ENCODE assay signal across 18 cellular contexts in genomic region chr17:73423806-73424205, GRCh38.
A peak's percentile ranks its signal among the peaks of the same experiment; 100 is the strongest.
DNase-seq lines count a peak whose midpoint lies in the region; ATAC-seq and TF ChIP-seq lines count a peak whose summit lies in the region.
"Had no signal": no experiment of that assay in that cellular context is flagged by ENCODE, and none has a peak within 500 bp of the region (broad histone marks: within the 10 kb centered on the region; RNA-seq: fewer than 3 reads in every experiment).

No MANE protein-coding gene starts in this region.

- DNase-seq in Right ventricle myocardium superior (peak; percentile 10), heart left ventricle (no peak), NT2/D1 (ENCODE audit: low read depth, low spot score) (no peak), neural progenitor cell (ENCODE audit: low spot score) (no peak), upper lobe of right lung (no peak), RKO (ENCODE audit: low spot score) (no peak), HUDEP-2 (lab: John Stamatoyannopoulos, UW; ENCODE audit: unreplicated experiment in 76 of 76) (no peak)
- DNase-seq: AML-193; CD4-positive, alpha-beta memory T cell; DMS79 treated with DMSO at 0.1 percent for 48 hours; GF-D8; GM23248; HFFc6 had no signal

- no peak overlapping the region for H3K4me3 Mint-ChIP-seq in neural progenitor cell
- H3K4me3 Mint-ChIP-seq: CD14-positive monocyte; CD4-positive, alpha-beta memory T cell; HFFc6 had no signal

- TF ChIP-seq CTCF in heart left ventricle (IDR thresholded peaks at IDR 0.05), result no peak
- TF ChIP-seq CTCF in neural progenitor cell (IDR thresholded peaks at IDR 0.05), result no peak
- no peak for TF ChIP-seq CTCF in upper lobe of right lung (IDR thresholded peaks at IDR 0.05)

- H3K4me3 ChIP-seq in heart left ventricle (no peak overlapping the region), NT2/D1 (ENCODE audit: insufficient read length, low read depth) (no peak overlapping the region), neural progenitor cell (no peak overlapping the region), upper lobe of right lung (no peak overlapping the region)
- H3K4me3 ChIP-seq: A549, GM23248 had no signal

- H3F3A ChIP-seq in neural progenitor cell (ENCODE audit: low read depth), result no peaks in the 10 kb centered on the region

- peaks cover 12% of the 10 kb centered on the region for H3K4me1 Mint-ChIP-seq in neural progenitor cell
- H3K4me1 Mint-ChIP-seq: CD4-positive, alpha-beta memory T cell had no signal

- H3K36me3 Mint-ChIP-seq in neural progenitor cell, result peaks cover 36% of the 10 kb centered on the region
- H3K36me3 Mint-ChIP-seq: CD14-positive monocyte; CD4-positive, alpha-beta memory T cell had no signal

- intact Hi-C loops in Right ventricle myocardium superior (cut with DNase I) (no loop called here), heart left ventricle (cut with DNase I) (loop anchor here in 4 of 10 donors (10.0 kb wide), 4 partner anchors 91 to 531 kb away; partner anchors contain the start of gene SDK2 (in 1 of the 4)), upper lobe of right lung (cut with DNase I) (no loop called here)

- ATAC-seq in Right ventricle myocardium superior (ENCODE audit: poor library complexity) (no peak), heart left ventricle (no peak), upper lobe of right lung (peak; percentile 22), GM21825 (IDR thresholded peaks at IDR 0.05; ENCODE audit: unreplicated experiment) (no peak)
- ATAC-seq: A549, HCT116 had no signal

- H3K27ac ChIP-seq in heart left ventricle, result no peak overlapping the region
- H3K27ac ChIP-seq in neural progenitor cell, result no peak overlapping the region
- no peak overlapping the region for H3K27ac ChIP-seq in upper lobe of right lung
- H3K27ac ChIP-seq: 22Rv1, A549, GM23248 had no signal

- no peak for TF ChIP-seq POLR2A in heart left ventricle (IDR thresholded peaks at IDR 0.05)

- H3K9me3 ChIP-seq in heart left ventricle (no peaks in the 10 kb centered on the region), NT2/D1 (ENCODE audit: insufficient read depth, low read length) (no peaks in the 10 kb centered on the region), neural progenitor cell (ENCODE audit: low read depth) (no peaks in the 10 kb centered on the region), upper lobe of right lung (no peaks in the 10 kb centered on the region)
- H3K9me3 ChIP-seq: A549 had no signal

- H2AFZ ChIP-seq in neural progenitor cell (replicated peaks), result no peak overlapping the region
- H2AFZ ChIP-seq: GM23248 had no signal

- no peaks in the 10 kb centered on the region for H3K4me1 ChIP-seq in heart left ventricle
- peaks cover 2% of the 10 kb centered on the region for H3K4me1 ChIP-seq in NT2/D1 (ENCODE audit: insufficient read depth, insufficient read length)
- no peaks in the 10 kb centered on the region for H3K4me1 ChIP-seq in neural progenitor cell
- H3K4me1 ChIP-seq in upper lobe of right lung, result no peaks in the 10 kb centered on the region

- peak overlapping the region; percentile 69 for H3K27ac Mint-ChIP-seq in neural progenitor cell
- H3K27ac Mint-ChIP-seq: CD14-positive monocyte; CD4-positive, alpha-beta memory T cell; HFFc6 had no signal

- H3K27me3 ChIP-seq in heart left ventricle (no peaks in the 10 kb centered on the region), NT2/D1 (ENCODE audit: insufficient read depth, insufficient read length) (no peaks in the 10 kb centered on the region), neural progenitor cell (no peaks in the 10 kb centered on the region), upper lobe of right lung (no peaks in the 10 kb centered on the region)

- no peak overlapping the region for H3K4me2 ChIP-seq in neural progenitor cell
- H3K4me2 ChIP-seq: A549 had no signal

- H3K27me3 Mint-ChIP-seq in neural progenitor cell (ENCODE audit: insufficient read depth, low read depth), result peaks cover 2% of the 10 kb centered on the region
- H3K27me3 Mint-ChIP-seq: CD4-positive, alpha-beta memory T cell had no signal

- H4K20me1 ChIP-seq in neural progenitor cell (ENCODE audit: low read depth), result no peaks in the 10 kb centered on the region

- H3K36me3 ChIP-seq in heart left ventricle (no peaks in the 10 kb centered on the region), NT2/D1 (ENCODE audit: insufficient read depth, insufficient read length, low read length) (peaks cover 36% of the 10 kb centered on the region), neural progenitor cell (no peaks in the 10 kb centered on the region), upper lobe of right lung (no peaks in the 10 kb centered on the region)

- WGBS in heart left ventricle, 4 donors, result 93 to 95% (median 94%) methylated on average over 18 to 19 of the region's 19 CpGs

- no peaks in the 10 kb centered on the region for H3K9me3 Mint-ChIP-seq in neural progenitor cell
- H3K9me3 Mint-ChIP-seq: CD14-positive monocyte; CD4-positive, alpha-beta memory T cell; HFFc6 had no signal

- H3K79me2 ChIP-seq in neural progenitor cell (ENCODE audit: low read depth), result no peaks in the 10 kb centered on the region

- H3K9ac ChIP-seq in NT2/D1 (ENCODE audit: insufficient read length, low read depth) (peak overlapping the region; percentile 0), neural progenitor cell (no peak overlapping the region)
- H3K9ac ChIP-seq: GM23248 had no signal
